ENCODE assay signal across 28 cellular contexts in genomic region chr2:168766600-168766999, GRCh38. TPM values are rescaled to one million over a fixed set of nuclear protein-coding genes. Genes with fewer than 3 reads are reported as not detected.
DNase-seq lines count a peak whose midpoint lies in the region; TF ChIP-seq lines count a peak whose summit lies in the region.
"Had no signal": no experiment of that assay in that cellular context is flagged by ENCODE, and none has a peak within 500 bp of the region (broad histone marks: within the 10 kb centered on the region; RNA-seq: fewer than 3 reads in every experiment).

No MANE protein-coding gene starts in this region.

- H2BK120ac ChIP-seq in trophoblast cell (ENCODE audit: insufficient read depth, low read length, poor library complexity): no peak overlapping the region

- TF ChIP-seq CTCF in epithelial cell of esophagus (IDR thresholded peaks at IDR 0.05; ENCODE audit: insufficient read depth, low read depth, low read length, missing control alignments): no peak
- TF ChIP-seq CTCF in brain microvascular endothelial cell (IDR thresholded peaks at IDR 0.05; ENCODE audit: low read depth, low read length, missing control alignments): no peak
- no peak for TF ChIP-seq CTCF in lower leg skin (IDR thresholded peaks at IDR 0.05)

- H3K4me3 ChIP-seq in epithelial cell of esophagus (ENCODE audit: low read length): no peak overlapping the region
- H3K4me3 ChIP-seq in trophoblast cell (ENCODE audit: low read depth, low read length): no peak overlapping the region
- H3K4me3 ChIP-seq in brain microvascular endothelial cell (ENCODE audit: low read depth, low read length): no peak overlapping the region
- no peak overlapping the region for H3K4me3 ChIP-seq in lower leg skin (ENCODE audit: low read depth, poor library complexity, severe bottlenecking)
- H3K4me3 ChIP-seq: BLaER1, GM23338, lower lobe of right lung, prostate gland, sigmoid colon, transverse colon had no signal

- H2BK5ac ChIP-seq in trophoblast cell (ENCODE audit: low read depth, low read length, poor library complexity): no peak overlapping the region

- no peak overlapping the region for H4K8ac ChIP-seq in trophoblast cell (ENCODE audit: low read depth, low read length)

- H3K79me1 ChIP-seq in trophoblast cell (ENCODE audit: low read length): no peaks in the 10 kb centered on the region

- no peak for TF ChIP-seq POLR2A in lower leg skin (IDR thresholded peaks at IDR 0.05)

- H3K27ac ChIP-seq in trophoblast cell (ENCODE audit: low read depth, low read length) (no peak overlapping the region), brain microvascular endothelial cell (no peak overlapping the region)
- H3K27ac ChIP-seq: BLaER1, epithelial cell of prostate, lower lobe of right lung, prostate gland, sigmoid colon, transverse colon, VCaP had no signal

- no peak overlapping the region for H4K91ac ChIP-seq in trophoblast cell (ENCODE audit: low read depth, low read length)

- H3K4me1 ChIP-seq in trophoblast cell (ENCODE audit: control insufficient read depth in 1 of 2, insufficient read depth in 2 of 2, low read length in 2 of 2): peaks cover 0 to 5% of the 10 kb centered on the region in 2 experiments
- H3K4me1 ChIP-seq: lower lobe of right lung, prostate gland, sigmoid colon, transverse colon had no signal

- intact Hi-C loops in lower leg skin (cut with DNase I; ENCODE audit: low total_unique reads): no loop called here

- no peak overlapping the region for H2AFZ ChIP-seq in trophoblast cell (ENCODE audit: insufficient read depth, low read length, poor library complexity)
- H2AFZ ChIP-seq: GM23338 had no signal

- H2BK12ac ChIP-seq in trophoblast cell (ENCODE audit: low read length): no peak overlapping the region

- H3K27me3 ChIP-seq in trophoblast cell (ENCODE audit: insufficient read depth, low read length) (no peaks in the 10 kb centered on the region), brain microvascular endothelial cell (replicated peaks) (no peaks in the 10 kb centered on the region)
- H3K27me3 ChIP-seq: BLaER1, sigmoid colon, transverse colon had no signal

- peaks cover 0 to 2% of the 10 kb centered on the region in 2 experiments for H3K36me3 ChIP-seq in trophoblast cell (ENCODE audit: control insufficient read depth in 1 of 2, insufficient read depth in 2 of 2, low read length in 2 of 2)
- H3K36me3 ChIP-seq in brain microvascular endothelial cell (replicated peaks): no peaks in the 10 kb centered on the region
- H3K36me3 ChIP-seq: lower lobe of right lung, prostate gland had no signal

- H3K14ac ChIP-seq in trophoblast cell (ENCODE audit: low read length): no peak overlapping the region

- no peak overlapping the region for H3K4ac ChIP-seq in trophoblast cell (ENCODE audit: low read depth, low read length)

- WGBS in trophoblast cell (ENCODE audit: extremely low coverage, insufficient coverage, insufficient read length): no CpG with 5 or more reads among the region's 2 CpGs
- 37 to 39% methylated on average over 2 of the region's 2 CpGs for WGBS in lower leg skin, 2 donors

- no peaks in the 10 kb centered on the region for H3K79me2 ChIP-seq in trophoblast cell (ENCODE audit: control insufficient read depth, insufficient read depth, low read length, poor library complexity)

- DNase-seq in ELF-1 (ENCODE audit: low read depth, low spot score): peak; percentile 27
- peak; percentile 57 for DNase-seq in RPMI7951 (ENCODE audit: low read depth)
- peak; percentile 48 for DNase-seq in epithelial cell of esophagus (ENCODE audit: low read depth)
- peak; percentile 72 to 79 for DNase-seq in trophoblast cell
- DNase-seq in NCI-H345 (lab: John Stamatoyannopoulos, UW): no peak
- no peak for DNase-seq in brain microvascular endothelial cell
- no peak for DNase-seq in lower leg skin (ENCODE audit: low spot score in 2 of 2)
- DNase-seq: activated CD4-positive, alpha-beta T cell treated with anti-CD3 and anti-CD28 coated beads for 36 hours; activated CD8-positive, alpha-beta memory T cell treated with anti-CD3 and anti-CD28 coated beads, Interleukin-2, amount 50 U/mL, for 48 hours; activated CD8-positive, alpha-beta T cell treated with anti-CD3 and anti-CD28 coated beads for 36 hours; activated naive CD4-positive, alpha-beta T cell treated with anti-CD3 and anti-CD28 coated beads, Interleukin-2, amount 10 ng/mL, durations not matched to agents 7 days and 5 days; effector CD4-positive, alpha-beta T cell; lower lobe of right lung; NCI-H1092; NCI-H187; NCI-H2171; NCI-H510A; occipital lobe; sigmoid colon; stimulated activated CD4-positive, alpha-beta T cell treated with anti-CD3 and anti-CD28 coated beads, Interleukin-4, amount 100 ng/mL, for 1 hour; T-helper 9 cell; transverse colon had no signal

- H3K18ac ChIP-seq in trophoblast cell (ENCODE audit: low read length): no peak overlapping the region

- no peaks in the 10 kb centered on the region for H3K9me3 ChIP-seq in trophoblast cell (ENCODE audit: insufficient read depth, low read depth, low read length)
- H3K9me3 ChIP-seq: lower lobe of right lung, prostate gland, sigmoid colon, transverse colon had no signal

- no peak overlapping the region for H3K9ac ChIP-seq in trophoblast cell (ENCODE audit: low read length)
- H3K9ac ChIP-seq: BLaER1 had no signal

- H3K4me2 ChIP-seq in trophoblast cell (ENCODE audit: low read length): no peak overlapping the region
- H3K4me2 ChIP-seq: BLaER1, GM23338 had no signal

- in situ Hi-C loops in brain microvascular endothelial cell (cut with HindIII; ENCODE audit: low pct_ligation_motif_present, low sequenced_read_pairs): no loop called here

- no peak overlapping the region for H4K12ac ChIP-seq in trophoblast cell (ENCODE audit: low read depth, low read length)

- no peak overlapping the region for H3K23ac ChIP-seq in trophoblast cell (ENCODE audit: low read length)

- no peak overlapping the region for H2AK5ac ChIP-seq in trophoblast cell (ENCODE audit: low read length)

RNA-seq across cellular contexts. Expression of gene NOSTRIN, which starts 35.8 kb away (rescaled TPM):
- 0.20 TPM in 1 of 2 replicates, not detected in the other for total RNA-seq in RPMI7951 (2014; rRNA removed; shearing (Covaris generic))
- polyA plus RNA-seq in trophoblast cell (2013): 8.1 and 9.3 TPM in 2 replicates
- 10 to 100 TPM in 2 of 4 donors, 1 to 10 TPM in 2; 3.0 to 20.8 (median 11.0) TPM for total RNA-seq in lower leg skin
- total RNA-seq: activated CD4-positive, alpha-beta T cell treated with anti-CD3 and anti-CD28 coated beads for 36 hours; activated CD8-positive, alpha-beta T cell treated with anti-CD3 and anti-CD28 coated beads for 36 hours; GM23338; natural killer cell treated with Interleukin-12 subunit alpha and Interleukin-12 subunit beta and Interleukin-15 and Interleukin-18, amount 100 ng/mL, for 72 hours had no signal

Comparison
In these comparisons a context has a peak if more than half of its experiments do, and no peak if none do; other contexts are left out.
1. DNase-seq: peak in ELF-1 (single experiment), RPMI7951 (single experiment), epithelial cell of esophagus (single experiment) and trophoblast cell (2 of 2); none in NCI-H345 (single experiment), brain microvascular endothelial cell (single experiment) and lower leg skin (0 of 2).